Comparison of ENCODE assay signal across 8 cellular contexts in the genomic region with DNA sequence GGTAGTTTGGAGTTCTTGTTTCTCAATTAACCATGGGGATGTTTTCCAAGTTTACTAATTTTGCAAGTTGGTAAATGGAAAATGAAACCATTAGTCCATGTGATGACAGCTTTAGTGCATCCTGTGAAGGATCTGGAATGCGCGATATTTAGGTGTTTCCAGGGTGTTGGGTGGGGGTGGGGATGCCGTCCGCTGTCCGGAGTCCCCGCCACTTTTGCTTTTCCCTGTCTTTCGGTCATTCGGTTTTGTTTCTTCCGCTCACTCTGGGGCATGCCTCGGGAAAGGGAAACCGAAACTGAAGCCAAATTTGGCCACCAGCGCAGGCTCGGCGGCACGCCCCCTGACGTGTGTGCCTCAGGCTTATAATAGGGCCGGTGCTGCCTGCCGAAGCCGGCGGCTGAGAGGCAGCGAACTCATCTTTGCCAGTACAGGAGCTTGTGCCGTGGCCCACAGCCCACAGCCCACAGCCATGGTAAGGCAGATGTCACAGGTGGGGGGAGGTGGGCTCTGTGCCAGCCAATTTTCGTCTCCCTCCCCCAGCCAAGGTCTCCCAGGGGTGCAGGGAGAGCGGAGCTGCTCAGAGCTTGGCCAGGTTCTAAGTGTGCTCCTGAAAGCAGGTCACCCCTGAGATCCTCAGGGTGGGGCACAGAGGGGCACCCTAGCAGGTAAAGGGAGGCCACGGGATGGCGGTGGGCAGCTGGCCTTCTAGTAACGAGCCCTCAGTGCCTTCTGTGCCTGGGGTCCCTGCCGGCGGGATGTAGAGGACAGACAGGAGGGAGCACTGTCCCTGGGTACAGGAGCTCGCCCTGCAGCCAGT. TPM values are rescaled to one million over a fixed set of nuclear protein-coding genes. Genes with fewer than 3 reads are reported as not detected.
A peak's percentile ranks its signal among the peaks of the same experiment; 100 is the strongest.
DNase-seq lines count a peak whose midpoint lies in the region; ATAC-seq lines count a peak whose summit lies in the region.

A gene (plus strand): TSS at position 393 of the 817 bp plus-strand sequence. CDS start 77 bp downstream, at position 470.

- H3K27ac Mint-ChIP-seq in activated CD4-positive, alpha-beta T cell treated with anti-CD3 and anti-CD28 coated beads for 36 hours, result peak within 1 kb of the TSS; percentile 80

- CTCF ChIA-PET in activated CD4-positive, alpha-beta T cell treated with anti-CD3 and anti-CD28 coated beads for 36 hours (lab: Charles Lee), result interaction anchor here (0.6 to 2.2 kb wide), 4 partner anchors 11 to 109 kb away, joined by 3 to 14 read pairs (median 4); a partner anchor contains a TSS

- peaks cover 2% of the 10 kb centered on the region for H3K27me3 Mint-ChIP-seq in activated CD4-positive, alpha-beta T cell treated with anti-CD3 and anti-CD28 coated beads for 36 hours

- H3K4me1 Mint-ChIP-seq in activated CD4-positive, alpha-beta T cell treated with anti-CD3 and anti-CD28 coated beads for 36 hours, result peaks cover 27% of the 10 kb centered on the region

- H3K27ac ChIP-seq in cingulate gyrus (ENCODE audit: low read depth, low read length) (peak within 1 kb of the TSS; percentile 62), layer of hippocampus (ENCODE audit: low read depth, low read length) (peak within 1 kb of the TSS; percentile 88)

- POLR2A ChIA-PET in activated CD4-positive, alpha-beta T cell treated with anti-CD3 and anti-CD28 coated beads for 36 hours (lab: Charles Lee), result no interaction called here

- intact Hi-C loops in activated CD4-positive, alpha-beta T cell treated with anti-CD3 and anti-CD28 coated beads for 36 hours (cut with DNase I, micrococcal nuclease), result loop anchor here in 1 of 2 experiments (1.0 to 2.0 kb wide), 3 partner anchors 13 to 51 kb away; a partner anchor contains a TSS

- no peaks in the 10 kb centered on the region for H3K27me3 ChIP-seq in layer of hippocampus (ENCODE audit: control insufficient read depth, insufficient read depth, low read length)

- ATAC-seq in HG02884 (IDR thresholded peaks at IDR 0.05; ENCODE audit: unreplicated experiment), result peak; percentile 70
- peak; percentile 93 for ATAC-seq in activated CD4-positive, alpha-beta T cell treated with anti-CD3 and anti-CD28 coated beads for 36 hours

- H3K36me3 Mint-ChIP-seq in activated CD4-positive, alpha-beta T cell treated with anti-CD3 and anti-CD28 coated beads for 36 hours (ENCODE audit: low read depth), result no peaks in the 10 kb centered on the region

- H3K4me3 Mint-ChIP-seq in activated CD4-positive, alpha-beta T cell treated with anti-CD3 and anti-CD28 coated beads for 36 hours, result peak within 1 kb of the TSS; percentile 74

- no peaks in the 10 kb centered on the region for H3K9me3 Mint-ChIP-seq in activated CD4-positive, alpha-beta T cell treated with anti-CD3 and anti-CD28 coated beads for 36 hours (ENCODE audit: low read depth)

- DNase-seq in NCI-H1092 treated with DMSO at 0.1 percent for 48 hours (lab: John Stamatoyannopoulos, UW) (peak; percentile 7), NCI-H1092 (lab: John Stamatoyannopoulos, UW) (no peak), NCI-H2227 treated with DMSO at 0.1 percent for 48 hours (lab: John Stamatoyannopoulos, UW) (peak; percentile 75)
- peak; percentile 92 for DNase-seq in activated CD4-positive, alpha-beta T cell treated with anti-CD3 and anti-CD28 coated beads for 36 hours
- peak; percentile 70 to 80 for DNase-seq in stimulated activated CD4-positive, alpha-beta T cell treated with anti-CD3 and anti-CD28 coated beads, Interleukin-1b, Interleukin-23, amount 100 ng/mL, for 4 hours (ENCODE audit: low read depth in 2 of 2)

RNA-seq across cellular contexts. Expression of the gene that starts here (rescaled TPM):
- total RNA-seq in activated CD4-positive, alpha-beta T cell treated with anti-CD3 and anti-CD28 coated beads for 36 hours, result 10 to 100 TPM; 30.5 to 51.7 TPM
